In the genomic region with DNA sequence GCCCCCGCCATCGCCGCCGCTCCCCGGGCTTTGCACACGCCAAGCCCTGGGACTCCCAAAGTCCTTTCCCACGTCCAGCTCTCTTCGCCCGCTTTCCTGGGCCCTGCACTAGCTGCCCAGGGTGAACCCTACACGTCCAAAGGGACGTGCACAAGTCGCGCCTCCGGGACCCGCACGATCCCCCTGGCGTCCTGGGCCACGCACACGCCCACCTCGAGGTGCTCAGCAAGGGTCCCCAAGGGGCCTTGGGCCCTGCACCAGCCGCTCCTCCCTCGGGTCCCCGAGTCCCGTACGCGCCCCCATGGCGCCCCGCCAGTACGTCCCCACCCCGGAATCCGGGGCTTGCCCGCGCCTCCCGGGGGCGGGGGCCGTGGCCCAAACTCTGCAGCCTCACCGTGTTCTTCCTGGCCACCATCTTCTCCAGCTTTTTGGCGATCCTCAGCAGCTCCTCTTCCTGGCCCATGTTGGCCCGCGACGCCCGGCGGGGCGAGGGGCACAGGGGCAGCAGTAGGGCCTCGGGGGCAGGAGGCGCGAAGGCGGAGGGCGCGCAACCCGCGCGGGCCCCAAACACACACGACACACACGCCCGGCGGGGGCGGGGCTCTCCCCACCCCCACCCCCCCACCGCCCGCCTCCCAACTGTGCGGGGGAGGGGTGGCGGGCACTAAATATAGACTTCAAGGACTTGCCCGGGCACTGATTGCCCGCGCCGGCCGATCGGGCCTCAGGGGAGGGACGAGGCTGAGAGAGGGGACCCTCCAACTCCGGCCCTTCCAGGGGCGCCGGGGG, we compare ENCODE assay signal across 8 cellular contexts. TPM values are rescaled to one million over a fixed set of nuclear protein-coding genes. Genes with fewer than 3 reads are reported as not detected.
A peak's percentile ranks its signal among the peaks of the same experiment; 100 is the strongest.
DNase-seq lines count a peak whose midpoint lies in the region; ATAC-seq and TF ChIP-seq lines count a peak whose summit lies in the region.

A gene (minus strand): TSS at position 578 of the 789 bp plus-strand sequence. CDS start 115 bp downstream, at position 463.

- no peak for TF ChIP-seq CTCF in CD14-positive monocyte (IDR thresholded peaks at IDR 0.05)
- no peak for TF ChIP-seq CTCF in RWPE1 (conservative IDR thresholded peaks at IDR 0.05; ENCODE audit: low read depth)
- no peak for TF ChIP-seq CTCF in brain microvascular endothelial cell (IDR thresholded peaks at IDR 0.05; ENCODE audit: low read depth, low read length, missing control alignments)
- no peak for TF ChIP-seq CTCF in GM10248 (IDR thresholded peaks at IDR 0.05; ENCODE audit: control extremely low read depth, extremely low read depth, low read depth, missing control alignments)

- H3K27ac ChIP-seq in RWPE1, result peak within 1 kb of the TSS; percentile 76
- H3K27ac ChIP-seq in brain microvascular endothelial cell, result no peak within 1 kb of the TSS

- peak within 1 kb of the TSS; percentile 76 to 96 for H3K4me3 Mint-ChIP-seq in CD14-positive monocyte
- peak within 1 kb of the TSS; percentile 86 for H3K4me3 Mint-ChIP-seq in stimulated activated naive B cell treated with anti-CD40 and anti-IgM and Interleukin-4, amounts not matched to agents 10 μg/mL and 1 μg/mL and 100 μg/mL, for 72 hours

- peaks cover 41 to 61% (median 56%) of the 10 kb centered on the region in 3 donors for H3K27me3 Mint-ChIP-seq in CD14-positive monocyte (ENCODE audit: low read depth in 3 of 3)
- peaks cover 59 to 74% of the 10 kb centered on the region in 2 donors for H3K27me3 Mint-ChIP-seq in stimulated activated naive B cell treated with anti-CD40 and anti-IgM and Interleukin-4, amounts not matched to agents 10 μg/mL and 1 μg/mL and 100 μg/mL, for 72 hours

- peak within 1 kb of the TSS; percentile 45 for H3K4me3 ChIP-seq in brain microvascular endothelial cell (ENCODE audit: low read depth, low read length)

- H3K36me3 ChIP-seq in brain microvascular endothelial cell (replicated peaks), result no peaks in the 10 kb centered on the region

- POLR2A ChIA-PET in RWPE1 (lab: Yijun Ruan, JAX; ENCODE audit: low non-redundant PET), result interaction anchor here (0.8 kb wide), 1 partner anchor 60 kb away, joined by 3 read pairs; a partner anchor contains a TSS
- POLR2A ChIA-PET in GM10248 (lab: Yijun Ruan, JAX), result interaction anchor here (1.1 kb wide), 1 partner anchor 16 kb away, joined by 4 read pairs; no protein-coding TSS in a partner anchor

- peaks cover 2 to 9% of the 10 kb centered on the region in 2 donors for H3K36me3 Mint-ChIP-seq in CD14-positive monocyte
- no peaks in the 10 kb centered on the region for H3K36me3 Mint-ChIP-seq in stimulated activated naive B cell treated with anti-CD40 and anti-IgM and Interleukin-4, amounts not matched to agents 10 μg/mL and 1 μg/mL and 100 μg/mL, for 72 hours

- DNase-seq in CD14-positive monocyte (ENCODE audit: low spot score), result no peak
- DNase-seq in RWPE1 (ENCODE audit: low spot score), result peak; percentile 25
- DNase-seq in brain microvascular endothelial cell, result no peak
- DNase-seq in left lobe of liver (ENCODE audit: low spot score), result peak; percentile 84
- DNase-seq in stimulated activated naive B cell treated with anti-CD40 and anti-IgM and Interleukin-4, amounts not matched to agents 10 μg/mL and 1 μg/mL and 100 μg/mL, for 72 hours, result no peak
- DNase-seq in GM10248 (ENCODE audit: extremely low spot score), result no peak
- no peak for DNase-seq in activated gamma-delta T cell (lab: John Stamatoyannopoulos, UW)

- ATAC-seq in left lobe of liver (peak; percentile 65), GM18868 (IDR thresholded peaks at IDR 0.05; ENCODE audit: unreplicated experiment) (no peak)
- peak; percentile 31 to 37 for ATAC-seq in stimulated activated naive B cell treated with anti-CD40 and anti-IgM and Interleukin-4, amounts not matched to agents 10 μg/mL and 1 μg/mL and 100 μg/mL, for 72 hours (replicated peaks)

- no peak within 1 kb of the TSS for H3K27ac Mint-ChIP-seq in CD14-positive monocyte
- no peak within 1 kb of the TSS for H3K27ac Mint-ChIP-seq in stimulated activated naive B cell treated with anti-CD40 and anti-IgM and Interleukin-4, amounts not matched to agents 10 μg/mL and 1 μg/mL and 100 μg/mL, for 72 hours

- H3K9me3 Mint-ChIP-seq in CD14-positive monocyte, result peaks cover 0 to 17% (median 5%) of the 10 kb centered on the region in 7 donors
- H3K9me3 Mint-ChIP-seq in stimulated activated naive B cell treated with anti-CD40 and anti-IgM and Interleukin-4, amounts not matched to agents 10 μg/mL and 1 μg/mL and 100 μg/mL, for 72 hours, result no peaks in the 10 kb centered on the region

- in situ Hi-C loops in brain microvascular endothelial cell (cut with HindIII; ENCODE audit: low pct_ligation_motif_present, low sequenced_read_pairs), result loop anchor here (25.0 kb wide), 1 partner anchor 88 kb away; no protein-coding TSS in a partner anchor

- H3K27me3 ChIP-seq in brain microvascular endothelial cell (replicated peaks), result no peaks in the 10 kb centered on the region

- peaks cover 38% of the 10 kb centered on the region for H3K4me1 Mint-ChIP-seq in CD14-positive monocyte
- H3K4me1 Mint-ChIP-seq in stimulated activated naive B cell treated with anti-CD40 and anti-IgM and Interleukin-4, amounts not matched to agents 10 μg/mL and 1 μg/mL and 100 μg/mL, for 72 hours, result peaks cover 16 to 31% of the 10 kb centered on the region in 2 donors

- intact Hi-C loops in CD14-positive monocyte (cut with micrococcal nuclease), result no loop called here

- CTCF ChIA-PET in RWPE1 (lab: Yijun Ruan, JAX) (interaction anchor here (0.6 to 1.4 kb wide), 6 partner anchors 22 to 116 kb away, joined by 3 to 6 read pairs (median 4); a partner anchor contains a TSS), GM10248 (lab: Yijun Ruan, JAX) (interaction anchor here (1.1 kb wide), 1 partner anchor 9 kb away, joined by 4 read pairs; no protein-coding TSS in a partner anchor)

RNA-seq across cellular contexts. Expression of the gene that starts here (rescaled TPM):
- under 1 TPM in 1 of 2 donors, not detected in 1; 0.26 TPM for polyA plus RNA-seq in CD14-positive monocyte
- 70.9 TPM for total RNA-seq in left lobe of liver

Comparison
In these comparisons a context has a peak if more than half of its experiments do, and no peak if none do; other contexts are left out.
1. DNase-seq: peak in RWPE1 (single experiment) and left lobe of liver (single experiment); none in CD14-positive monocyte (single experiment), brain microvascular endothelial cell (single experiment), stimulated activated naive B cell treated with anti-CD40 and anti-IgM and Interleukin-4, amounts not matched to agents 10 μg/mL and 1 μg/mL and 100 μg/mL, for 72 hours (single experiment), GM10248 (single experiment) and activated gamma-delta T cell (single experiment).